ENCODE assay signal across 15 cellular contexts in genomic region chr5:80756292-80756691, GRCh38.
A peak's percentile ranks its signal among the peaks of the same experiment; 100 is the strongest.
DNase-seq lines count a peak whose midpoint lies in the region; ATAC-seq, FAIRE-seq and TF ChIP-seq lines count a peak whose summit lies in the region.
"Had no signal": no experiment of that assay in that cellular context is flagged by ENCODE, and none has a peak within 500 bp of the region (broad histone marks: within the 10 kb centered on the region; RNA-seq: fewer than 3 reads in every experiment).

No MANE protein-coding gene starts in this region.

- no peaks in the 10 kb centered on the region for H3K79me2 ChIP-seq in Loucy (ENCODE audit: insufficient read depth, low read length)

- H3K27me3 ChIP-seq in Loucy (ENCODE audit: insufficient read depth, low read length, poor library complexity, severe bottlenecking) (no peaks in the 10 kb centered on the region), small intestine (ENCODE audit: control insufficient read depth in 2 of 2, insufficient read depth in 2 of 2, low read length in 2 of 2) (no peaks in the 10 kb centered on the region)
- H3K27me3 ChIP-seq: right lobe of liver had no signal

- H3K4me1 ChIP-seq in Loucy (ENCODE audit: insufficient read depth, low read length, poor library complexity, severe bottlenecking): peaks cover 23% of the 10 kb centered on the region
- H3K4me1 ChIP-seq in small intestine (ENCODE audit: control insufficient read depth in 2 of 2, insufficient read depth in 1 of 2, low read depth in 1 of 2, low read length in 1 of 2): no peaks in the 10 kb centered on the region
- H3K4me1 ChIP-seq: left ventricle myocardium inferior, right lobe of liver had no signal

- H2AFZ ChIP-seq in Loucy (ENCODE audit: low read length): no peak overlapping the region

- peak overlapping the region; percentile 21 to 55 for H3K27ac ChIP-seq in small intestine (ENCODE audit: low read depth in 1 of 2, low read length in 1 of 2)
- H3K27ac ChIP-seq: coronary artery, left ventricle myocardium inferior, right lobe of liver had no signal

- no peaks in the 10 kb centered on the region for H3K9me3 ChIP-seq in Loucy (ENCODE audit: insufficient read depth, low read depth, low read length)
- no peaks in the 10 kb centered on the region for H3K9me3 ChIP-seq in small intestine (ENCODE audit: control insufficient read depth, low read depth)
- H3K9me3 ChIP-seq: left ventricle myocardium inferior, right lobe of liver had no signal

- no peak for TF ChIP-seq CTCF in Loucy (conservative IDR thresholded peaks at IDR 0.05; ENCODE audit: low read length)

- no peaks in the 10 kb centered on the region for H3K27me3 Mint-ChIP-seq in activated T-cell treated with anti-CD3 and anti-CD28 coated beads, Interleukin-2, amount 50 U/mL, for 24 hours
- no peaks in the 10 kb centered on the region for H3K27me3 Mint-ChIP-seq in activated naive CD8-positive, alpha-beta T cell

- H3F3A ChIP-seq in Loucy (ENCODE audit: low read depth): no peaks in the 10 kb centered on the region

- peaks cover 81% of the 10 kb centered on the region for H3K4me1 Mint-ChIP-seq in activated T-cell treated with anti-CD3 and anti-CD28 coated beads, Interleukin-2, amount 50 U/mL, for 24 hours (ENCODE audit: low read depth)
- peaks cover 83% of the 10 kb centered on the region for H3K4me1 Mint-ChIP-seq in activated naive CD8-positive, alpha-beta T cell (ENCODE audit: low read depth)

- H3K4me2 ChIP-seq in Loucy (ENCODE audit: low read depth, low read length, poor library complexity, severe bottlenecking): peak overlapping the region; percentile 70

- CTCF ChIA-PET in HEK293T (lab: Yijun Ruan, JAX): no interaction called here

- POLR2A ChIA-PET in HEK293T (lab: Yijun Ruan, JAX): no interaction called here

- peaks cover 16% of the 10 kb centered on the region; the same call in 1 of the 2 replicates for H3K36me3 ChIP-seq in Loucy (ENCODE audit: insufficient read depth, low read length)
- H3K36me3 ChIP-seq in small intestine (ENCODE audit: control insufficient read depth in 2 of 2, insufficient read depth in 2 of 2, low read length in 2 of 2): peaks cover 0 to 4% of the 10 kb centered on the region in 2 donors

- no peak for FAIRE-seq in small intestine (lab: Jason Lieb, UNC)

- H3K4me3 Mint-ChIP-seq in activated T-cell treated with anti-CD3 and anti-CD28 coated beads, Interleukin-2, amount 50 U/mL, for 24 hours: peak overlapping the region; percentile 71
- H3K4me3 Mint-ChIP-seq in activated naive CD8-positive, alpha-beta T cell: peak overlapping the region; percentile 81

- 73 to 91% (median 84%) methylated on average over 1 of the region's 1 CpG for WGBS in small intestine, 3 donors

- no peak for DNase-seq in activated T-cell treated with anti-CD3 and anti-CD28 coated beads, Interleukin-2, amount 50 U/mL, for 24 hours
- DNase-seq in activated T-cell treated with anti-CD3 and anti-CD28 coated beads for 4 hours (no peak), small intestine (no peak), HEK293T (ENCODE audit: extremely low spot score) (no peak), DMS79 treated with DMSO at 0.1 percent for 48 hours (lab: John Stamatoyannopoulos, UW) (no peak)
- DNase-seq: ACHN, EL, foreskin melanocyte, left ventricle myocardium inferior, occipital lobe, right lobe of liver had no signal

- no peak for ATAC-seq in HG03139 (IDR thresholded peaks at IDR 0.05; ENCODE audit: unreplicated experiment)

- peak overlapping the region; percentile 97 for H3K27ac Mint-ChIP-seq in activated T-cell treated with anti-CD3 and anti-CD28 coated beads, Interleukin-2, amount 50 U/mL, for 24 hours
- peak overlapping the region; percentile 97 for H3K27ac Mint-ChIP-seq in activated naive CD8-positive, alpha-beta T cell

- H3K4me3 ChIP-seq in Loucy (ENCODE audit: low read length, poor library complexity, severe bottlenecking) (peak overlapping the region; percentile 45), small intestine (ENCODE audit: low read depth in 1 of 2, low read length in 2 of 2) (no peak overlapping the region)
- H3K4me3 ChIP-seq: coronary artery, left ventricle myocardium inferior, right lobe of liver had no signal

- H3K9me3 Mint-ChIP-seq in activated T-cell treated with anti-CD3 and anti-CD28 coated beads, Interleukin-2, amount 50 U/mL, for 24 hours: peaks cover 4% of the 10 kb centered on the region
- H3K9me3 Mint-ChIP-seq in activated naive CD8-positive, alpha-beta T cell (ENCODE audit: low read depth): no peaks in the 10 kb centered on the region

- H3K9me2 ChIP-seq in Loucy (replicated peaks; ENCODE audit: low read depth, low read length): no peaks in the 10 kb centered on the region

- no peaks in the 10 kb centered on the region for H4K20me1 ChIP-seq in Loucy (ENCODE audit: insufficient read depth, low read length, poor library complexity, severe bottlenecking)

- peaks cover 76% of the 10 kb centered on the region for H3K36me3 Mint-ChIP-seq in activated T-cell treated with anti-CD3 and anti-CD28 coated beads, Interleukin-2, amount 50 U/mL, for 24 hours (ENCODE audit: low read depth)
- peaks cover 30% of the 10 kb centered on the region for H3K36me3 Mint-ChIP-seq in activated naive CD8-positive, alpha-beta T cell

- H3K9ac ChIP-seq in Loucy (ENCODE audit: low read depth, low read length, poor library complexity, severe bottlenecking): peak overlapping the region; percentile 45

TF ChIP-seq in HEK293T, 16 proteins besides CTCF, POLR2A, EP300 and RAD21:
- TF ChIP-seq ELF4 (IDR thresholded peaks at IDR 0.05) (no peak), FOXA1 (IDR thresholded peaks at IDR 0.05) (no peak), SUZ12 (IDR thresholded peaks at IDR 0.05) (no peak), PKNOX1 (IDR thresholded peaks at IDR 0.05) (no peak), NFRKB (IDR thresholded peaks at IDR 0.05) (no peak), HDGF (IDR thresholded peaks at IDR 0.05; ENCODE audit: borderline replicate concordance) (no peak), SP1 (IDR thresholded peaks at IDR 0.05) (no peak), L3MBTL2 (conservative IDR thresholded peaks at IDR 0.05) (no peak), BHLHE40 (IDR thresholded peaks at IDR 0.05; ENCODE audit: borderline replicate concordance) (no peak), CTBP1 (IDR thresholded peaks at IDR 0.05; ENCODE audit: borderline replicate concordance) (no peak), FOXM1 (IDR thresholded peaks at IDR 0.05; ENCODE audit: borderline replicate concordance) (no peak), ARNT (IDR thresholded peaks at IDR 0.05) (no peak), LEF1 (IDR thresholded peaks at IDR 0.05; ENCODE audit: borderline replicate concordance) (no peak), TARDBP (IDR thresholded peaks at IDR 0.05) (no peak), FOXK2 (IDR thresholded peaks at IDR 0.05) (no peak), ZNF384 (IDR thresholded peaks at IDR 0.05) (no peak)
